18 cellular contexts compared by ENCODE assay signal in the genomic region with DNA sequence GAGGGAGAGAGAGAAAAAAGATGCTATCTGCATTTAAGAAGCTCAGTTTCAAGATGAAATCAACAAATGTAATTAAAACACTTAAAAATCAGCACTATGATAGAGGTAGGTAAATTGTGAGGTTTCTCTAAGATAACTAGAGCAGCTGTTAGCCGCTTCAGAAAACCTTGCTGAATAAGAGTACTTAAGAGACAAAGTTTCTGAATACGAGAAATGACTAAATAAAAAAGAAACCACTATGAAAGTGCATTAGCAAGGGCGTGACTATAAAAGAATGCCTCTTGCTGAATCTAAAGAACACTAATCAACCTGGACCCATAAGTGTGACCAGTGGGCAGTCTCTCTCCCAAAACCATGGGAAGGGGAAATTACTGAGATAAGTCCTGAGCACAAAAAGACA. TPM values are rescaled to one million over a fixed set of nuclear protein-coding genes. Genes with fewer than 3 reads are reported as not detected.
A peak's percentile ranks its signal among the peaks of the same experiment; 100 is the strongest.
DNase-seq lines count a peak whose midpoint lies in the region; ATAC-seq and TF ChIP-seq lines count a peak whose summit lies in the region.
"Had no signal": no experiment of that assay in that cellular context is flagged by ENCODE, and none has a peak within 500 bp of the region (broad histone marks: within the 10 kb centered on the region; RNA-seq: fewer than 3 reads in every experiment).

No MANE protein-coding gene starts in this region.

- whole genome bisulfite sequencing in tibial nerve, 2 donors: 94 to 98% methylated on average over 3 of the region's 3 CpGs

- DNase-seq in GM12864 (ENCODE audit: low read depth) (peak; percentile 30), left ventricle myocardium inferior (no peak), tibial nerve (ENCODE audit: low spot score in 2 of 2) (no peak)
- DNase-seq in CD4-positive, alpha-beta memory T cell: no peak
- DNase-seq: ACHN; activated CD4-positive, alpha-beta memory T cell treated with anti-CD3 and anti-CD28 coated beads, Interleukin-2, amount 10 ng/mL, durations not matched to agents 7 days and 5 days; CD8-positive, alpha-beta T cell; colonic mucosa; immature natural killer cell; NCI-H1417 treated with DMSO at 0.1 percent for 48 hours; NCI-H345 had no signal

- H3K4me1 ChIP-seq in OCI-LY3 (ENCODE audit: low read length): peaks cover 34% of the 10 kb centered on the region
- no peaks in the 10 kb centered on the region for H3K4me1 ChIP-seq in left ventricle myocardium inferior
- H3K4me1 ChIP-seq in tibial nerve: no peaks in the 10 kb centered on the region
- H3K4me1 ChIP-seq in CD4-positive, alpha-beta memory T cell (ENCODE audit: insufficient read depth, low read length): no peaks in the 10 kb centered on the region
- H3K4me1 ChIP-seq: ascending aorta, colonic mucosa had no signal

- H3K36me3 ChIP-seq in OCI-LY3 (replicated peaks; ENCODE audit: low read depth, low read length) (peaks cover 25% of the 10 kb centered on the region), left ventricle myocardium inferior (peaks cover 59% of the 10 kb centered on the region), tibial nerve (peaks cover 0 to 39% (median 0%) of the 10 kb centered on the region in 3 donors)
- H3K36me3 ChIP-seq in CD4-positive, alpha-beta memory T cell (ENCODE audit: insufficient read depth, low read length): peaks cover 20% of the 10 kb centered on the region
- H3K36me3 ChIP-seq: colonic mucosa had no signal

- H3K4me3 Mint-ChIP-seq in CD4-positive, alpha-beta memory T cell: no peak overlapping the region
- H3K4me3 Mint-ChIP-seq: activated CD4-positive, alpha-beta memory T cell treated with anti-CD3 and anti-CD28 coated beads, Interleukin-2, amount 10 ng/mL, durations not matched to agents 7 days and 5 days; activated T-helper 17 cell treated with anti-CD3 and anti-CD28 coated beads, Interleukin-2, amount 50 U/mL, for 72 hours; CD8-positive, alpha-beta T cell; immature natural killer cell had no signal

- intact Hi-C loops in left ventricle myocardium inferior (cut with micrococcal nuclease): no loop called here
- intact Hi-C loops in CD4-positive, alpha-beta memory T cell (cut with micrococcal nuclease): no loop called here

- no peak for TF ChIP-seq EP300 in tibial nerve (IDR thresholded peaks at IDR 0.05)

- H4K20me1 ChIP-seq in OCI-LY3 (ENCODE audit: insufficient read depth, low read length): no peaks in the 10 kb centered on the region

- peaks cover 0 to 1% (median 0%) of the 10 kb centered on the region in 4 donors for H3K4me1 Mint-ChIP-seq in CD4-positive, alpha-beta memory T cell
- H3K4me1 Mint-ChIP-seq: activated CD4-positive, alpha-beta memory T cell treated with anti-CD3 and anti-CD28 coated beads, Interleukin-2, amount 10 ng/mL, durations not matched to agents 7 days and 5 days; activated T-helper 17 cell treated with anti-CD3 and anti-CD28 coated beads, Interleukin-2, amount 50 U/mL, for 72 hours; immature natural killer cell had no signal

- no peaks in the 10 kb centered on the region for H3K27me3 Mint-ChIP-seq in CD4-positive, alpha-beta memory T cell
- H3K27me3 Mint-ChIP-seq: activated CD4-positive, alpha-beta memory T cell treated with anti-CD3 and anti-CD28 coated beads, Interleukin-2, amount 10 ng/mL, durations not matched to agents 7 days and 5 days; activated T-helper 17 cell treated with anti-CD3 and anti-CD28 coated beads, Interleukin-2, amount 50 U/mL, for 72 hours had no signal

- no peak for TF ChIP-seq CTCF in GM12864 (IDR thresholded peaks at IDR 0.05; ENCODE audit: low read depth, low read length, missing control alignments)
- no peak for TF ChIP-seq CTCF in OCI-LY3 (IDR thresholded peaks at IDR 0.05; ENCODE audit: low read depth, low read length)
- no peak for TF ChIP-seq CTCF in left ventricle myocardium inferior (IDR thresholded peaks at IDR 0.05; ENCODE audit: borderline replicate concordance)
- TF ChIP-seq CTCF in tibial nerve (IDR thresholded peaks at IDR 0.05): no peak

- H2AFZ ChIP-seq in OCI-LY3 (ENCODE audit: low read depth, low read length): no peak overlapping the region

- H3K27ac Mint-ChIP-seq in CD4-positive, alpha-beta memory T cell: peak overlapping the region in 3 of 7 donors; percentile 9 to 31 (median 13)
- H3K27ac Mint-ChIP-seq: activated T-helper 17 cell treated with anti-CD3 and anti-CD28 coated beads, Interleukin-2, amount 50 U/mL, for 72 hours; CD8-positive, alpha-beta T cell; immature natural killer cell had no signal

- H3K36me3 Mint-ChIP-seq in CD4-positive, alpha-beta memory T cell: peaks cover 50 to 58% of the 10 kb centered on the region in 2 donors

- no peak overlapping the region for H3K9ac ChIP-seq in OCI-LY3 (ENCODE audit: low read length)

- H3K9me3 ChIP-seq in OCI-LY3 (ENCODE audit: insufficient read depth, low read length) (no peaks in the 10 kb centered on the region), left ventricle myocardium inferior (replicated peaks) (no peaks in the 10 kb centered on the region), tibial nerve (no peaks in the 10 kb centered on the region)
- H3K9me3 ChIP-seq in CD4-positive, alpha-beta memory T cell (ENCODE audit: control insufficient read depth in 1 of 2, low read length in 2 of 2): no peaks in the 10 kb centered on the region
- H3K9me3 ChIP-seq: ascending aorta, colonic mucosa had no signal

- ATAC-seq in GM19043 (IDR thresholded peaks at IDR 0.05; ENCODE audit: low read depth, unreplicated experiment): peak; percentile 42
- ATAC-seq in HG02973 (IDR thresholded peaks at IDR 0.05; ENCODE audit: unreplicated experiment): peak; percentile 50
- ATAC-seq in SK-N-SH treated with all-trans-retinoic acid at 6 μM for 48 hours: no peak
- ATAC-seq: activated T-helper 17 cell treated with anti-CD3 and anti-CD28 coated beads, Interleukin-2, amount 50 U/mL, for 72 hours; CD8-positive, alpha-beta T cell; K562 had no signal

- POLR2A ChIA-PET in CD4-positive, alpha-beta memory T cell (lab: Charles Lee; ENCODE audit: partially characterized antibody): no interaction called here

- peak overlapping the region; percentile 55 for H3K4me2 ChIP-seq in OCI-LY3 (ENCODE audit: low read length)

- CTCF ChIA-PET in CD4-positive, alpha-beta memory T cell (lab: Charles Lee; ENCODE audit: partially characterized antibody): no interaction called here

- H3K27me3 ChIP-seq in OCI-LY3 (ENCODE audit: low read depth, low read length): no peaks in the 10 kb centered on the region
- H3K27me3 ChIP-seq in left ventricle myocardium inferior (ENCODE audit: low read depth): no peaks in the 10 kb centered on the region
- no peaks in the 10 kb centered on the region for H3K27me3 ChIP-seq in tibial nerve
- no peaks in the 10 kb centered on the region for H3K27me3 ChIP-seq in CD4-positive, alpha-beta memory T cell (ENCODE audit: insufficient read depth, low read length)
- H3K27me3 ChIP-seq: ascending aorta, colonic mucosa had no signal

- H3K4me3 ChIP-seq in GM12864 (ENCODE audit: low read depth, low read length): no peak overlapping the region; the same call in 1 of the 2 replicates
- H3K4me3 ChIP-seq in OCI-LY3 (ENCODE audit: low read length): 0 out of 2 replicates have a peak overlapping the region, but pooled peaks have one; percentile 12
- no peak overlapping the region for H3K4me3 ChIP-seq in left ventricle myocardium inferior
- H3K4me3 ChIP-seq in tibial nerve: no peak overlapping the region
- H3K4me3 ChIP-seq in CD4-positive, alpha-beta memory T cell (ENCODE audit: low read length in 2 of 2): no peak overlapping the region
- H3K4me3 ChIP-seq: ascending aorta, colonic mucosa, K562 had no signal

- no peaks in the 10 kb centered on the region for H3K79me2 ChIP-seq in OCI-LY3 (ENCODE audit: low read length)

- H3K9me3 Mint-ChIP-seq in CD4-positive, alpha-beta memory T cell: no peaks in the 10 kb centered on the region
- H3K9me3 Mint-ChIP-seq: activated CD4-positive, alpha-beta memory T cell treated with anti-CD3 and anti-CD28 coated beads, Interleukin-2, amount 10 ng/mL, durations not matched to agents 7 days and 5 days; activated T-helper 17 cell treated with anti-CD3 and anti-CD28 coated beads, Interleukin-2, amount 50 U/mL, for 72 hours; CD8-positive, alpha-beta T cell; immature natural killer cell had no signal

- TF ChIP-seq POLR2A in tibial nerve (IDR thresholded peaks at IDR 0.05): no peak

- H3K27ac ChIP-seq in OCI-LY3 (ENCODE audit: low read length): peak overlapping the region; percentile 58
- no peak overlapping the region for H3K27ac ChIP-seq in left ventricle myocardium inferior (replicated peaks)
- H3K27ac ChIP-seq in tibial nerve: no peak overlapping the region
- H3K27ac ChIP-seq in CD4-positive, alpha-beta memory T cell (ENCODE audit: low read depth, low read length): no peak overlapping the region
- H3K27ac ChIP-seq: ascending aorta, colonic mucosa had no signal

TF ChIP-seq in SK-N-SH treated with all-trans-retinoic acid at 6 μM for 48 hours, 23 proteins besides CTCF, POLR2A, EP300 and RAD21 (continues in another document):
- TF ChIP-seq, protein P1, sequence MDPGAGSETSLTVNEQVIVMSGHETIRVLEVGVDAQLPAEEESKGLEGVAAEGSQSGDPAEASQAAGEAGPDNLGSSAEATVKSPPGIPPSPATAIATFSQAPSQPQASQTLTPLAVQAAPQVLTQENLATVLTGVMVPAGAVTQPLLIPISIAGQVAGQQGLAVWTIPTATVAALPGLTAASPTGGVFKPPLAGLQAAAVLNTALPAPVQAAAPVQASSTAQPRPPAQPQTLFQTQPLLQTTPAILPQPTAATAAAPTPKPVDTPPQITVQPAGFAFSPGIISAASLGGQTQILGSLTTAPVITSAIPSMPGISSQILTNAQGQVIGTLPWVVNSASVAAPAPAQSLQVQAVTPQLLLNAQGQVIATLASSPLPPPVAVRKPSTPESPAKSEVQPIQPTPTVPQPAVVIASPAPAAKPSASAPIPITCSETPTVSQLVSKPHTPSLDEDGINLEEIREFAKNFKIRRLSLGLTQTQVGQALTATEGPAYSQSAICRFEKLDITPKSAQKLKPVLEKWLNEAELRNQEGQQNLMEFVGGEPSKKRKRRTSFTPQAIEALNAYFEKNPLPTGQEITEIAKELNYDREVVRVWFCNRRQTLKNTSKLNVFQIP (CRISPR knock-in tag; IDR thresholded peaks at IDR 0.05; ENCODE audit: borderline replicate concordance, low read depth): no peak
- TF ChIP-seq BACH2 (CRISPR knock-in tag; IDR thresholded peaks at IDR 0.05; ENCODE audit: borderline replicate concordance): no peak
- no peak for TF ChIP-seq RARB (CRISPR knock-in tag; IDR thresholded peaks at IDR 0.05)
- no peak for TF ChIP-seq OSR1 (CRISPR knock-in tag; IDR thresholded peaks at IDR 0.05)
- no peak for TF ChIP-seq TOX (CRISPR knock-in tag; IDR thresholded peaks at IDR 0.05; ENCODE audit: borderline replicate concordance)
- TF ChIP-seq ESRRG (CRISPR knock-in tag; IDR thresholded peaks at IDR 0.05): no peak

RNA-seq across cellular contexts. Expression of a gene that starts 41.8 kb away (rescaled TPM):
- total RNA-seq in left ventricle myocardium inferior: 5.7 TPM
- total RNA-seq in tibial nerve: 10 to 100 TPM; 15.7 to 30.0 (median 21.8) TPM
- 10 to 100 TPM; 37.9 to 38.2 TPM for total RNA-seq in CD4-positive, alpha-beta memory T cell
- polyA plus RNA-seq in CD4-positive, alpha-beta memory T cell: 10 to 100 TPM; 18.7 to 22.3 TPM

RNA-seq across cellular contexts. Expression of a gene that starts 41.9 kb away (rescaled TPM):
- 4.1 TPM for total RNA-seq in left ventricle myocardium inferior
- total RNA-seq in tibial nerve: 1 to 10 TPM in 3 of 4 donors, under 1 TPM in 1; 0.98 to 9.4 (median 7.1) TPM
- 1 to 10 TPM; 5.7 to 6.3 TPM for total RNA-seq in CD4-positive, alpha-beta memory T cell
- polyA plus RNA-seq in CD4-positive, alpha-beta memory T cell: 10 to 100 TPM; 11.3 to 21.2 TPM

RNA-seq across cellular contexts. Expression of a gene that starts 43.5 kb away (rescaled TPM):
- total RNA-seq in left ventricle myocardium inferior: 56.1 TPM
- 10 to 100 TPM; 54.0 to 70.6 (median 60.1) TPM for total RNA-seq in tibial nerve
- total RNA-seq in CD4-positive, alpha-beta memory T cell: 10 to 100 TPM; 45.7 to 49.3 TPM
- polyA plus RNA-seq in CD4-positive, alpha-beta memory T cell: 10 to 100 TPM in 1 of 2 donors, 1 to 10 TPM in 1; 1.3 to 19.0 TPM
